Comparison of ENCODE assay signal across 17 cellular contexts in the genomic region with DNA sequence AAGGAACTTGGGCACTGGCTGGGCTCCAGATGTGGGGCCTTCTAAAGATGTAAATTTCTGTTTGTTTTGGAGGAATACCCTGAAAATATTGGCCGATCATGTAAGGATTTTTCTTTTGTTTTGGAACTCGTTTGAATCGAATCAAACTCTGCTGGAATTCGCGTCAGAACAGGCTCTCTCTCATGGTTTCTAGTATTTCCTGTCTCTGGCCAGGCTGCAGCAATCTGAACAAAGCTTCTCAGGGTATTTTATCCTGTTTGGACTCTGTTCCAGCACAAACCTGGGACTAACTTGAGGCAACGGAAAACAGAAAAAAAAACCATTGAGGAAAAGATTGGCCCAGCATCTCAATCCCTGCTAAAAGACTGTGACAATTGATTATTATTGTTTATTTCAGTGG.
DNase-seq lines count a peak whose midpoint lies in the region; ATAC-seq, FAIRE-seq and TF ChIP-seq lines count a peak whose summit lies in the region.
"Had no signal": no experiment of that assay in that cellular context is flagged by ENCODE, and none has a peak within 500 bp of the region (broad histone marks: within the 10 kb centered on the region; RNA-seq: fewer than 3 reads in every experiment).

No MANE protein-coding gene starts in this region.

- H2BK5ac ChIP-seq in IMR-90 (ENCODE audit: low read depth, low read length, poor library complexity, severe bottlenecking) = no peak overlapping the region

- H3K27me3 ChIP-seq in IMR-90 (ENCODE audit: control insufficient read depth, insufficient read depth, low read length) (no peaks in the 10 kb centered on the region; the same call in 1 of the 2 replicates), keratinocyte (ENCODE audit: control insufficient read depth, extremely low read depth, insufficient read depth, low read length) (no peaks in the 10 kb centered on the region), skeletal muscle tissue (ENCODE audit: control insufficient read depth in 3 of 3, insufficient read depth in 3 of 3, low read length in 3 of 3) (no peaks in the 10 kb centered on the region)
- H3K27me3 ChIP-seq: BLaER1 had no signal

- no peak overlapping the region for H4K91ac ChIP-seq in IMR-90 (ENCODE audit: insufficient read depth, low read depth, low read length)

- H3K9me1 ChIP-seq in IMR-90 (ENCODE audit: insufficient read depth, low read length) = no peaks in the 10 kb centered on the region
- no peaks in the 10 kb centered on the region for H3K9me1 ChIP-seq in keratinocyte (ENCODE audit: control insufficient read depth, extremely low read depth, insufficient read depth, low read length)

- H3K4me2 ChIP-seq in IMR-90 (ENCODE audit: low read depth, low read length) (peak overlapping the region; percentile 27; the same call in 1 of the 2 replicates), keratinocyte (ENCODE audit: control insufficient read depth, extremely low read depth, insufficient read depth, low read depth, low read length) (peak overlapping the region; percentile 44)
- H3K4me2 ChIP-seq: BLaER1 had no signal

- H3K79me1 ChIP-seq in IMR-90 (ENCODE audit: low read depth in 1 of 2, low read length in 2 of 2) = no peaks in the 10 kb centered on the region

- no peak overlapping the region for H4K8ac ChIP-seq in IMR-90 (ENCODE audit: low read depth in 2 of 2, low read length in 2 of 2)

- H3K4me1 ChIP-seq in IMR-90 (ENCODE audit: control insufficient read depth, insufficient read depth, low read length) = no peaks in the 10 kb centered on the region
- no peaks in the 10 kb centered on the region for H3K4me1 ChIP-seq in keratinocyte (ENCODE audit: control insufficient read depth, extremely low read depth, insufficient read depth, low read length)
- peaks cover 0 to 2% (median 2%) of the 10 kb centered on the region in 3 donors for H3K4me1 ChIP-seq in skeletal muscle tissue (ENCODE audit: control insufficient read depth in 3 of 3, insufficient read depth in 3 of 3, low read length in 3 of 3)
- H3K4me1 ChIP-seq: BLaER1 had no signal

- no peak overlapping the region for H2AK5ac ChIP-seq in IMR-90 (ENCODE audit: low read depth, low read length)

- dilution Hi-C loops in IMR-90 (cut with HindIII; ENCODE audit: low sequenced_read_pairs, unreplicated experiment) = no loop called here
- dilution Hi-C loops in keratinocyte (cut with MboI; ENCODE audit: extremely low pct_ligation_motif_present, low sequenced_read_pairs) = no loop called here

- in situ Hi-C loops in IMR-90 (cut with MboI; ENCODE audit: low sequenced_read_pairs) = no loop called here

- H2AK9ac ChIP-seq in IMR-90 (replicated peaks; ENCODE audit: low read depth, low read length, poor library complexity) = no peak overlapping the region

- H2BK20ac ChIP-seq in IMR-90 (ENCODE audit: low read depth, low read length) = no peak overlapping the region

- no peak overlapping the region for H3K4me3 ChIP-seq in IMR-90 (ENCODE audit: insufficient read depth, low read depth, low read length)
- no peak overlapping the region for H3K4me3 ChIP-seq in keratinocyte (ENCODE audit: control insufficient read depth in 2 of 3, extremely low read depth in 1 of 3, insufficient read depth in 2 of 3, low read depth in 1 of 3, low read length in 3 of 3)
- H3K4me3 ChIP-seq in skeletal muscle tissue (ENCODE audit: low read length in 3 of 3) = no peak overlapping the region
- H3K4me3 ChIP-seq: BLaER1, SK-N-MC had no signal

- no peak for FAIRE-seq in keratinocyte (lab: Jason Lieb, UNC)

- 0 out of 2 replicates have a peak, but pooled peaks have one; percentile 35 for ATAC-seq in IMR-90 (ENCODE audit: low read depth)

- TF ChIP-seq CTCF in IMR-90 (conservative IDR thresholded peaks at IDR 0.05; ENCODE audit: low read depth, low read length) (no peak), keratinocyte (optimal IDR thresholded peaks at IDR 0.05 in 1 of 3, IDR thresholded peaks at IDR 0.05 in 1 of 3, conservative IDR thresholded peaks at IDR 0.05 in 1 of 3; ENCODE audit: extremely low read depth in 1 of 3, insufficient read depth in 2 of 3, low read length in 3 of 3) (no peak)

- H3K18ac ChIP-seq in IMR-90 (ENCODE audit: low read depth, low read length) = no peak overlapping the region

- H2BK120ac ChIP-seq in IMR-90 (ENCODE audit: low read depth, low read length) = no peak overlapping the region

- intact Hi-C loops in IMR-90 (cut with micrococcal nuclease) = no loop called here

- DNase-seq in IMR-90 (no peak), dermis microvascular lymphatic vessel endothelial cell (ENCODE audit: low read depth in 2 of 2) (peak; percentile 20 to 70), keratinocyte (ENCODE audit: low read depth, low spot score) (no peak), caudate nucleus (lab: John Stamatoyannopoulos, UW) (no peak), NCI-H2081 (lab: John Stamatoyannopoulos, UW) (no peak), midbrain (lab: John Stamatoyannopoulos, UW) (no peak), putamen (ENCODE audit: low spot score) (no peak)
- DNase-seq: activated CD4-positive, alpha-beta T cell treated with anti-CD3 and anti-CD28 coated beads, Interleukin-2, amount 10 ng/mL, durations not matched to agents 24 days and 14 days; activated T-cell treated with anti-CD3 and anti-CD28 coated beads for 4 hours; cerebellar nuclear complex; NCI-H1694 treated with DMSO at 0.1 percent for 48 hours; NCI-H524; posterior cingulate gyrus; stimulated activated CD4-positive, alpha-beta T cell treated with anti-CD3 and anti-CD28 coated beads, Interleukin-2, amount 100 ng/mL, for 24 hours had no signal

- H3K23ac ChIP-seq in IMR-90 (ENCODE audit: low read depth, low read length) = no peak overlapping the region; the same call in 1 of the 2 replicates

- no peak overlapping the region for H3K14ac ChIP-seq in IMR-90 (replicated peaks; ENCODE audit: low read depth, low read length)

- no CpG with 5 or more reads among the region's 6 CpGs for WGBS in IMR-90 (ENCODE audit: extremely low coverage in 2 of 2, insufficient read length in 1 of 2), 2 experiments

- H4K20me1 ChIP-seq in IMR-90 (ENCODE audit: insufficient read depth, low read length) (no peaks in the 10 kb centered on the region), keratinocyte (ENCODE audit: control insufficient read depth, extremely low read depth, insufficient read depth, low read length) (no peaks in the 10 kb centered on the region)
- H4K20me1 ChIP-seq: BLaER1 had no signal

- POLR2A ChIA-PET in IMR-90 (lab: Charles Lee; ENCODE audit: unreplicated experiment) = no interaction called here

- TF ChIP-seq POLR2A in IMR-90 (IDR thresholded peaks at IDR 0.05; ENCODE audit: low read depth, low read length) = no peak

- no peak overlapping the region; the same call in 1 of the 2 replicates for H3K9ac ChIP-seq in IMR-90 (ENCODE audit: low read depth, low read length)
- H3K9ac ChIP-seq in keratinocyte (ENCODE audit: control insufficient read depth, extremely low read depth, insufficient read depth, low read length) = no peak overlapping the region
- H3K9ac ChIP-seq in skeletal muscle tissue (ENCODE audit: low read depth in 1 of 3, low read length in 3 of 3) = no peak overlapping the region
- H3K9ac ChIP-seq: BLaER1 had no signal

- CTCF ChIA-PET in IMR-90 (lab: Yijun Ruan, JAX) = no interaction called here

- no peaks in the 10 kb centered on the region for H3K79me2 ChIP-seq in keratinocyte (ENCODE audit: control insufficient read depth, insufficient read depth, low read length)

- H3K27ac ChIP-seq in IMR-90 (ENCODE audit: insufficient read depth, low read length) (no peak overlapping the region), keratinocyte (ENCODE audit: control insufficient read depth, insufficient read depth, low read length) (no peak overlapping the region), skeletal muscle tissue (ENCODE audit: low read depth, low read length) (peak overlapping the region; percentile 26), caudate nucleus (ENCODE audit: low read depth, low read length) (no peak overlapping the region)
- H3K27ac ChIP-seq: BLaER1, SK-N-MC had no signal

- H3K4ac ChIP-seq in IMR-90 (ENCODE audit: low read depth, low read length) = no peak overlapping the region

- H4K5ac ChIP-seq in IMR-90 (ENCODE audit: low read depth, low read length) = no peak overlapping the region

- no peak overlapping the region for H2BK15ac ChIP-seq in IMR-90 (ENCODE audit: low read depth, low read length)

- no peak for TF ChIP-seq RAD21 in IMR-90 (IDR thresholded peaks at IDR 0.05; ENCODE audit: low read length)

- no peaks in the 10 kb centered on the region for H3K36me3 ChIP-seq in IMR-90 (ENCODE audit: control insufficient read depth, insufficient read depth, low read length)
- no peaks in the 10 kb centered on the region for H3K36me3 ChIP-seq in keratinocyte (ENCODE audit: control insufficient read depth in 2 of 2, extremely low read depth in 1 of 2, insufficient read depth in 2 of 2, low read length in 2 of 2)
- no peaks in the 10 kb centered on the region for H3K36me3 ChIP-seq in skeletal muscle tissue (ENCODE audit: control insufficient read depth in 3 of 3, insufficient read depth in 3 of 3, low read length in 3 of 3)
- H3K36me3 ChIP-seq: BLaER1 had no signal

- H3K9me3 ChIP-seq in IMR-90 (ENCODE audit: control insufficient read depth, insufficient read depth, low read length) = no peaks in the 10 kb centered on the region
- no peaks in the 10 kb centered on the region for H3K9me3 ChIP-seq in keratinocyte (ENCODE audit: control insufficient read depth, low read depth, low read length)
- H3K9me3 ChIP-seq in skeletal muscle tissue (ENCODE audit: control insufficient read depth in 3 of 3, low read length in 3 of 3) = no peaks in the 10 kb centered on the region
- H3K9me3 ChIP-seq: BLaER1 had no signal

- BruUV-seq in IMR-90 (replicated peaks; lab: Mats Ljungman, UMichigan) = no TSS peak

- no peak overlapping the region for H3K56ac ChIP-seq in IMR-90 (ENCODE audit: extremely low read depth, insufficient read depth, low read length)

- H2AFZ ChIP-seq in IMR-90 (replicated peaks; ENCODE audit: low read length, poor library complexity) (peak overlapping the region; percentile 59), keratinocyte (ENCODE audit: control insufficient read depth, low read length) (peak overlapping the region; percentile 35)

TF ChIP-seq in IMR-90, 13 proteins besides CTCF, POLR2A, EP300 and RAD21 (continues in another document):
- TF ChIP-seq FOS (IDR thresholded peaks at IDR 0.05; ENCODE audit: low read depth, low read length) (no peak), CEBPB (IDR thresholded peaks at IDR 0.05; ENCODE audit: low read depth, low read length) (no peak), MAFK (IDR thresholded peaks at IDR 0.05; ENCODE audit: low read depth, low read length) (no peak), CHD1 (IDR thresholded peaks at IDR 0.05; ENCODE audit: low read depth, low read length) (no peak), RCOR1 (IDR thresholded peaks at IDR 0.05; ENCODE audit: insufficient replicate concordance, low read length) (no peak), NFE2L2 (IDR thresholded peaks at IDR 0.05; ENCODE audit: low read depth, low read length) (no peak), RFX5 (IDR thresholded peaks at IDR 0.05; ENCODE audit: low read depth, low read length) (no peak)

Comparison
In these comparisons a context has a peak if more than half of its experiments do, and no peak if none do; other contexts are left out.
1. DNase-seq: peak in dermis microvascular lymphatic vessel endothelial cell (2 of 2); none in IMR-90 (single experiment), keratinocyte (single experiment), caudate nucleus (0 of 61), NCI-H2081 (0 of 2), midbrain (single experiment) and putamen (single experiment).